8 cellular contexts compared by ENCODE assay signal in genomic region chr20:35618032-35618371, GRCh38. TPM values are rescaled to one million over a fixed set of nuclear protein-coding genes. Genes with fewer than 3 reads are reported as not detected.
DNase-seq lines count a peak whose midpoint lies in the region; ATAC-seq and TF ChIP-seq lines count a peak whose summit lies in the region.

No MANE protein-coding gene starts in this region.

- H3K9ac ChIP-seq in HUES48 (ENCODE audit: low read depth, low read length) = no peak overlapping the region

- H3K36me3 Mint-ChIP-seq in MCF 10A (ENCODE audit: insufficient read depth, unreplicated experiment) = peaks cover 18% of the 10 kb centered on the region

- H3K27me3 ChIP-seq in A673 (replicated peaks; ENCODE audit: insufficient read depth, low read depth, low read length, poor library complexity) = no peaks in the 10 kb centered on the region
- H3K27me3 ChIP-seq in HUES48 (ENCODE audit: control insufficient read depth, insufficient read depth, low read length) = peaks cover 18% of the 10 kb centered on the region
- H3K27me3 ChIP-seq in muscle layer of duodenum (ENCODE audit: low read depth, low read length) = no peaks in the 10 kb centered on the region

- H3K4me1 ChIP-seq in A673 (ENCODE audit: insufficient read depth, low read length, poor library complexity, severe bottlenecking) (peaks cover 26% of the 10 kb centered on the region), HUES48 (ENCODE audit: control insufficient read depth, insufficient read depth, low read length) (peaks cover 10% of the 10 kb centered on the region), muscle layer of duodenum (ENCODE audit: control insufficient read depth in 1 of 2, insufficient read depth in 2 of 2, low read length in 2 of 2) (peaks cover 11 to 26% of the 10 kb centered on the region in 2 donors)

- POLR2A ChIA-PET in A673 (lab: Charles Lee; ENCODE audit: low non-redundant PET) = no interaction called here
- POLR2A ChIA-PET in MCF 10A (lab: Yijun Ruan, JAX) = interaction anchor here (0.6 to 6.8 kb wide), 8 partner anchors 12 to 163 kb away, joined by 3 to 124 read pairs (median 4); partner anchors contain the start of genes CEP250, CPNE1, ERGIC3 and RBM12

- TF ChIP-seq CTCF in A673 (conservative IDR thresholded peaks at IDR 0.05; ENCODE audit: low read depth, low read length) (no peak), MCF 10A (IDR thresholded peaks at IDR 0.05; ENCODE audit: unreplicated experiment) (no peak)

- no peak overlapping the region for H3K27ac ChIP-seq in A673 (ENCODE audit: low read depth, low read length, poor library complexity, severe bottlenecking)
- no peak overlapping the region for H3K27ac ChIP-seq in HUES48 (ENCODE audit: low read depth, low read length)
- no peak overlapping the region for H3K27ac ChIP-seq in muscle layer of duodenum (ENCODE audit: low read length)

- no TSS peak for BruUV-seq in A673 (replicated peaks; lab: Mats Ljungman, UMichigan)
- BruUV-seq in MCF 10A (replicated peaks; lab: Mats Ljungman, UMichigan) = no TSS peak

- no peaks in the 10 kb centered on the region for H3K9me3 ChIP-seq in A673 (ENCODE audit: low read depth, low read length, poor library complexity, severe bottlenecking)
- H3K9me3 ChIP-seq in HUES48 (ENCODE audit: control insufficient read depth, insufficient read depth, low read length) = no peaks in the 10 kb centered on the region
- no peaks in the 10 kb centered on the region for H3K9me3 ChIP-seq in muscle layer of duodenum (ENCODE audit: control insufficient read depth in 1 of 2, low read length in 2 of 2)

- H3K27ac Mint-ChIP-seq in MCF 10A (ENCODE audit: low read depth, unreplicated experiment) = peak overlapping the region; percentile 86

- H3K4me1 Mint-ChIP-seq in MCF 10A (ENCODE audit: insufficient read depth, unreplicated experiment) = peaks cover 12% of the 10 kb centered on the region

- intact Hi-C loops in A673 (cut with micrococcal nuclease; ENCODE audit: unreplicated experiment) = no loop called here
- intact Hi-C loops in MCF 10A (cut with micrococcal nuclease) = loop anchor here (5.0 to 10.0 kb wide), 2 partner anchors 44 to 103 kb away; partner anchors contain the start of genes CPNE1 and RBM12

- H3K27me3 Mint-ChIP-seq in MCF 10A (ENCODE audit: insufficient read depth, unreplicated experiment) = no peaks in the 10 kb centered on the region

- DNase-seq in A673 (ENCODE audit: low spot score) = no peak
- DNase-seq in MCF 10A (ENCODE audit: unreplicated experiment) = no peak
- no peak for DNase-seq in activated CD4-positive, alpha-beta T cell treated with anti-CD3 and anti-CD28 coated beads, Interleukin-2, amount 50 U/mL, for 4 hours
- no peak for DNase-seq in SKM-1 (lab: John Stamatoyannopoulos, UW; ENCODE audit: unreplicated experiment)

- ATAC-seq in GM19351 (IDR thresholded peaks at IDR 0.05; ENCODE audit: unreplicated experiment) (no peak), HG03175 (IDR thresholded peaks at IDR 0.05; ENCODE audit: unreplicated experiment) (no peak)

- H3K36me3 ChIP-seq in A673 (ENCODE audit: insufficient read depth, low read length, poor library complexity, severe bottlenecking) (no peaks in the 10 kb centered on the region), HUES48 (ENCODE audit: control insufficient read depth, insufficient read depth, low read length) (peaks cover 8% of the 10 kb centered on the region; the same call in 1 of the 2 replicates), muscle layer of duodenum (ENCODE audit: control insufficient read depth in 1 of 2, insufficient read depth in 2 of 2, low read length in 2 of 2) (peaks cover 4 to 5% of the 10 kb centered on the region in 2 donors)

- H3K4me3 ChIP-seq in A673 (ENCODE audit: low read depth, low read length, poor library complexity, severe bottlenecking) = peak overlapping the region; percentile 51
- peak overlapping the region; percentile 65; the same call in 1 of the 2 replicates for H3K4me3 ChIP-seq in HUES48 (ENCODE audit: low read depth, low read length)
- peak overlapping the region; percentile 44 to 65 for H3K4me3 ChIP-seq in muscle layer of duodenum (ENCODE audit: low read depth in 1 of 2, low read length in 2 of 2)

- H3K9me3 Mint-ChIP-seq in MCF 10A (ENCODE audit: unreplicated experiment) = no peaks in the 10 kb centered on the region

- H3K4me3 Mint-ChIP-seq in MCF 10A (ENCODE audit: unreplicated experiment) = peak overlapping the region; percentile 87

- CTCF ChIA-PET in A673 (lab: Charles Lee) (no interaction called here), MCF 10A (lab: Yijun Ruan, JAX) (interaction anchor here (0.6 to 1.7 kb wide), 3 partner anchors 76 to 1025 kb away, joined by 3 to 6 read pairs (median 3); partner anchors contain the start of gene ERGIC3)

RNA-seq across cellular contexts. Expression of gene SPAG4, which starts 2.4 kb away (rescaled TPM):
- total RNA-seq in A673 (2021) (0.67 and 1.2 TPM in 2 replicates), MCF 10A (2022) (0.96 and 1.6 TPM in 2 replicates)

RNA-seq across cellular contexts. Expression of gene CPNE1, which starts 46.7 kb away (rescaled TPM):
- 273 TPM in 2 replicates for total RNA-seq in A673 (2021)
- total RNA-seq in MCF 10A (2022) = 161 and 194 TPM in 2 replicates

RNA-seq across cellular contexts. Expression of gene RBM12, which starts 46.7 kb away (rescaled TPM):
- total RNA-seq in A673 (2021) = 114 and 124 TPM in 2 replicates
- total RNA-seq in MCF 10A (2022) = 60.1 and 64.3 TPM in 2 replicates
